9 cellular contexts compared by ENCODE assay signal in the genomic region with DNA sequence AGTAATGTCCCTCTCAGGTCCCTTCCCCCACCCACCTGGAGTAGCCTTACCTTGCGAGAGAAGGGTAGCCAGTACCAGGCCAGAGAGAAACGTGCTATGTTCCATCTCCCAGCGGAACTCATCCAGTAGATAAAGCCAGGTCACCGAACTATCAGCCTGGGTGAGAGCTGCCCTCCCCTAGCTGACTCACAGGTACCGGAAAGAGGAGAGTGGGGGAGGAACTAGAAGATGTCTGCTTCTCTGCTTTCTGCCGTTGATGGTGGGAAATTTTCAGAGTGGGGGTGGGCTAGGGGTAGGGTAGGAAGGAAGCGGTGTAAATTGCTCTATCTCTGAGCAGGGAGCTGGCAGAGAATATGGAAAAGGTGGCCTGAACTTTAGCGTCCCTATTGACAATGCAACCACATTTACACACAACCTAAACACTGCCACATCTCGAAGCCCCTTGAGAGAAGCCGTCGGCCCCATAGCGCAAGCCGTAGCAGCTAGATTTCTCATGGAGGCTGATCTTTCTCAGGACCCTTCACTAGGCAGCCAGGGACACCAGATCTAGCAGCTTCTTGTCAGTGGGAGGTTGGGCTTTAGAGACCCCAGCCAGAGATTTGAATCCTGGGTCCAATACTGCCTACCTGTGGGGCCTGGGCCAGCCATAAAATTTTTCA. TPM values are rescaled to one million over a fixed set of nuclear protein-coding genes. Genes with fewer than 3 reads are reported as not detected.
DNase-seq lines count a peak whose midpoint lies in the region; ATAC-seq and TF ChIP-seq lines count a peak whose summit lies in the region.
"Had no signal": no experiment of that assay in that cellular context is flagged by ENCODE, and none has a peak within 500 bp of the region (broad histone marks: within the 10 kb centered on the region; RNA-seq: fewer than 3 reads in every experiment).

A gene (minus strand): TSS at position 203 of the 659 bp plus-strand sequence. CDS start 98 bp downstream, at position 105.

- no peaks in the 10 kb centered on the region for H3K27me3 ChIP-seq in vagina

- no peaks in the 10 kb centered on the region for H3K9me3 ChIP-seq in vagina

- H3K36me3 ChIP-seq in vagina: no peaks in the 10 kb centered on the region

- H3K4me3 ChIP-seq in skin epidermis: peak within 1 kb of the TSS; percentile 10 to 39 (median 26)
- H3K4me3 ChIP-seq in vagina: no peak within 1 kb of the TSS

- intact Hi-C loops in vagina (cut with DNase I): no loop called here

- DNase-seq in activated CD4-positive, CD25-positive, alpha-beta regulatory T cell treated with anti-CD3 and anti-CD28 coated beads, Interleukin-2, amount 50 U/mL, for 16 hours (ENCODE audit: low read depth, low spot score): peak; percentile 49
- peak; percentile 75 for DNase-seq in activated naive CD4-positive, alpha-beta T cell treated with Interleukin-2 at 50 U/mL for 16 hours
- DNase-seq in vagina (ENCODE audit: extremely low spot score in 2 of 2): no peak
- DNase-seq in NCI-H2171 treated with DMSO at 0.1 percent for 48 hours (lab: John Stamatoyannopoulos, UW): no peak
- DNase-seq in occipital lobe (lab: John Stamatoyannopoulos, UW): no peak
- DNase-seq: PC-3, posterior cingulate gyrus had no signal

- H3K4me1 ChIP-seq in vagina: no peaks in the 10 kb centered on the region

- H3K27ac ChIP-seq in skin epidermis (peak within 1 kb of the TSS in 13 of 21 experiments; percentile 2 to 94 (median 68)), vagina (no peak within 1 kb of the TSS)

- no peak for ATAC-seq in HG03521 (IDR thresholded peaks at IDR 0.05; ENCODE audit: unreplicated experiment)
- ATAC-seq: PC-3 had no signal

- no peak for TF ChIP-seq CTCF in vagina (IDR thresholded peaks at IDR 0.05)

- TF ChIP-seq POLR2A in vagina (IDR thresholded peaks at IDR 0.05): no peak

RNA-seq across cellular contexts. Expression of the gene that starts here (rescaled TPM):
- 13.8 TPM for total RNA-seq in vagina
- not detected for total RNA-seq in occipital lobe
- total RNA-seq: PC-3 had no signal

Comparison
In these comparisons a context has a peak if more than half of its experiments do, and no peak if none do; other contexts are left out.
1. RNA of the gene that starts here (total RNA-seq): 13.8 TPM in vagina (single experiment); not detected in occipital lobe (single experiment); every median in the first group is over 10 times any median in the second.
2. DNase-seq: peak in activated CD4-positive, CD25-positive, alpha-beta regulatory T cell treated with anti-CD3 and anti-CD28 coated beads, Interleukin-2, amount 50 U/mL, for 16 hours (single experiment) and activated naive CD4-positive, alpha-beta T cell treated with Interleukin-2 at 50 U/mL for 16 hours (single experiment); none in vagina (0 of 2), NCI-H2171 treated with DMSO at 0.1 percent for 48 hours (single experiment) and occipital lobe (single experiment).
3. H3K4me3 ChIP-seq: peak in skin epidermis (7 of 7); none in vagina (0 of 2).